Comparison of ENCODE assay signal across 1 cellular context in genomic region chr2:24792542-24792873, GRCh38.
TF ChIP-seq lines count a peak whose summit lies in the region.

No MANE protein-coding gene starts in this region.

TF ChIP-seq in HepG2, 621 proteins besides CTCF, POLR2A, EP300 and RAD21:
- no peak for TF ChIP-seq SRY (CRISPR knock-in tag; IDR thresholded peaks at IDR 0.05)
- no peak for TF ChIP-seq TARDBP (CRISPR knock-in tag; IDR thresholded peaks at IDR 0.05)
- TF ChIP-seq ZHX1 (CRISPR knock-in tag; IDR thresholded peaks at IDR 0.05; ENCODE audit: low read depth), result no peak
- TF ChIP-seq PRDM10 (CRISPR knock-in tag; IDR thresholded peaks at IDR 0.05; ENCODE audit: low read depth), result no peak; the same call in 1 of the 2 replicates
- TF ChIP-seq TSC22D2 (CRISPR knock-in tag; IDR thresholded peaks at IDR 0.05; ENCODE audit: borderline replicate concordance), result peak; percentile 1; the same call in 1 of the 2 replicates
- no peak for TF ChIP-seq ZNF644 (CRISPR knock-in tag; IDR thresholded peaks at IDR 0.05; ENCODE audit: low read depth)
- no peak; a peak in 1 of 4 replicates for TF ChIP-seq ATF4 (CRISPR knock-in tag; IDR thresholded peaks at IDR 0.05)
- 0 out of 2 replicates have a peak, but pooled peaks have one; percentile 2 for TF ChIP-seq ZSCAN5A (CRISPR knock-in tag; IDR thresholded peaks at IDR 0.05; ENCODE audit: borderline replicate concordance)
- TF ChIP-seq ZFP82 (CRISPR knock-in tag; IDR thresholded peaks at IDR 0.05; ENCODE audit: borderline replicate concordance), result 0 out of 2 replicates have a peak, but pooled peaks have one; percentile 15
- 0 out of 2 replicates have a peak, but pooled peaks have one; percentile 51 for TF ChIP-seq SMARCC2 (IDR thresholded peaks at IDR 0.05)
- 0 out of 2 replicates have a peak, but pooled peaks have one; percentile 7 for TF ChIP-seq KIAA2018 (CRISPR knock-in tag; IDR thresholded peaks at IDR 0.05; ENCODE audit: borderline replicate concordance)
- 0 out of 2 replicates have a peak, but pooled peaks have one; percentile 10 for TF ChIP-seq SKIL (CRISPR knock-in tag; IDR thresholded peaks at IDR 0.05; ENCODE audit: borderline replicate concordance)
- 0 out of 2 replicates have a peak, but pooled peaks have one; percentile 5 for TF ChIP-seq MIXL1 (CRISPR knock-in tag; IDR thresholded peaks at IDR 0.05)
- 0 out of 2 replicates have a peak, but pooled peaks have one; percentile 23 for TF ChIP-seq SNAPC5 (CRISPR knock-in tag; IDR thresholded peaks at IDR 0.05; ENCODE audit: borderline replicate concordance)
- no peak for TF ChIP-seq ZNF550 (CRISPR knock-in tag; IDR thresholded peaks at IDR 0.05; ENCODE audit: borderline replicate concordance)
- no peak for TF ChIP-seq SMAD9 (CRISPR knock-in tag; IDR thresholded peaks at IDR 0.05)
- TF ChIP-seq AKAP8 (CRISPR knock-in tag; IDR thresholded peaks at IDR 0.05), result no peak
- peak; percentile 7; the same call in 1 of the 2 replicates for TF ChIP-seq ZNF329 (CRISPR knock-in tag; IDR thresholded peaks at IDR 0.05; ENCODE audit: low read depth)
- TF ChIP-seq MLLT10 (CRISPR knock-in tag; IDR thresholded peaks at IDR 0.05), result no peak
- TF ChIP-seq NR2F1 (CRISPR knock-in tag; IDR thresholded peaks at IDR 0.05), result 0 out of 4 replicates have a peak, but pooled peaks of 1 of the 2 experiments have one; percentile 25
- TF ChIP-seq IRX3 (CRISPR knock-in tag; IDR thresholded peaks at IDR 0.05; ENCODE audit: borderline replicate concordance, low read depth), result 0 out of 2 replicates have a peak, but pooled peaks have one; percentile 16
